ENCODE assay signal across 1 cellular context in the genomic region with DNA sequence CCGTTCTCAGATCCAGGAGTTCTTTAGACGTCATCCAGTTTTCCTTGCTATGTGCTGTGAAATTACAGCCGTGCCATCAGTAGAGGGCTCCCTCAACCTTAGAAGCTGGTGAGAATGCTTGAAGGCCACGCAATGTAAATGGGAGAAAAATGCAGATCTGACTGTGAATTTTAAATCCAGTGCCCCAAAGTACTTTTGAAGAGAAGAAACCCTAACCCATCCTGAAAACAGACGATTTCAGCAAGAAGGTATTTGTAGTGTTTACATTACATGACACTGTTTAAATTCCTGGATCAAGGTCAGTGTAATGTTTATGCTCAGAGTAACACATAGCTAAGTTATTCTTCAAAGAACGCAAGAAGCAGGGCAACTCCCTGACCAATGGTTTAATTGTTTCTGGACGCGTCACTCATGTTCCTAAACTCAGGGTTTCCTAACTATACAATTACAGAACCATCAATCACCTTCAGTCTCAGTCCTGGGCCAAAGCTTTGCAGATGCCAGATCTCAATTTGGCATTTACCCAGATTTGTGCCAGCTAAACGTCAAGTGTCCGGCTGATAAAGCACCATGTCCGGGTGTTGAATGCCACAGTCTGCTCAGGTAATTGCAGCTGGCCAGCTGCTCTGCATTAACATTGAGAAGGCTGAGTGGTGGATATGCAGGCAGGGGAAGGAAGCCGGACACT.
TF ChIP-seq lines count a peak whose summit lies in the region.

No MANE protein-coding gene starts in this region.

TF ChIP-seq in K562, 482 proteins besides CTCF, POLR2A, EP300 and RAD21 (continued from another document):
- TF ChIP-seq SPI1 (IDR thresholded peaks at IDR 0.05; ENCODE audit: borderline replicate concordance, low read depth, low read length) (no peak), ZNF197 (CRISPR knock-in tag; IDR thresholded peaks at IDR 0.05; ENCODE audit: low read depth) (no peak), SMAD1 (IDR thresholded peaks at IDR 0.05; ENCODE audit: low read depth, low read length, partially characterized antibody) (no peak), POLR2G (IDR thresholded peaks at IDR 0.05; ENCODE audit: low read depth, low read length) (no peak), XRCC3 (IDR thresholded peaks at IDR 0.05) (no peak), JUN (IDR thresholded peaks at IDR 0.05; ENCODE audit: borderline replicate concordance, low read depth, low read length) (no peak), JUN (CRISPR knock-in tag; IDR thresholded peaks at IDR 0.05; ENCODE audit: borderline replicate concordance) (no peak), TEAD4 (IDR thresholded peaks at IDR 0.05; ENCODE audit: low read length) (no peak), TEAD4 (CRISPR knock-in tag; IDR thresholded peaks at IDR 0.05; ENCODE audit: borderline replicate concordance) (no peak), TAF7 (tag; IDR thresholded peaks at IDR 0.05) (no peak), ETV5 (CRISPR knock-in tag; IDR thresholded peaks at IDR 0.05; ENCODE audit: low read depth) (no peak), CBFA2T3 (IDR thresholded peaks at IDR 0.05) (no peak), TRIM24 (IDR thresholded peaks at IDR 0.05) (no peak), MXI1 (IDR thresholded peaks at IDR 0.05; ENCODE audit: low read depth, low read length) (no peak), NELFE (IDR thresholded peaks at IDR 0.05; ENCODE audit: insufficient read depth, insufficient read length) (no peak)
- TF ChIP-seq, protein P1, sequence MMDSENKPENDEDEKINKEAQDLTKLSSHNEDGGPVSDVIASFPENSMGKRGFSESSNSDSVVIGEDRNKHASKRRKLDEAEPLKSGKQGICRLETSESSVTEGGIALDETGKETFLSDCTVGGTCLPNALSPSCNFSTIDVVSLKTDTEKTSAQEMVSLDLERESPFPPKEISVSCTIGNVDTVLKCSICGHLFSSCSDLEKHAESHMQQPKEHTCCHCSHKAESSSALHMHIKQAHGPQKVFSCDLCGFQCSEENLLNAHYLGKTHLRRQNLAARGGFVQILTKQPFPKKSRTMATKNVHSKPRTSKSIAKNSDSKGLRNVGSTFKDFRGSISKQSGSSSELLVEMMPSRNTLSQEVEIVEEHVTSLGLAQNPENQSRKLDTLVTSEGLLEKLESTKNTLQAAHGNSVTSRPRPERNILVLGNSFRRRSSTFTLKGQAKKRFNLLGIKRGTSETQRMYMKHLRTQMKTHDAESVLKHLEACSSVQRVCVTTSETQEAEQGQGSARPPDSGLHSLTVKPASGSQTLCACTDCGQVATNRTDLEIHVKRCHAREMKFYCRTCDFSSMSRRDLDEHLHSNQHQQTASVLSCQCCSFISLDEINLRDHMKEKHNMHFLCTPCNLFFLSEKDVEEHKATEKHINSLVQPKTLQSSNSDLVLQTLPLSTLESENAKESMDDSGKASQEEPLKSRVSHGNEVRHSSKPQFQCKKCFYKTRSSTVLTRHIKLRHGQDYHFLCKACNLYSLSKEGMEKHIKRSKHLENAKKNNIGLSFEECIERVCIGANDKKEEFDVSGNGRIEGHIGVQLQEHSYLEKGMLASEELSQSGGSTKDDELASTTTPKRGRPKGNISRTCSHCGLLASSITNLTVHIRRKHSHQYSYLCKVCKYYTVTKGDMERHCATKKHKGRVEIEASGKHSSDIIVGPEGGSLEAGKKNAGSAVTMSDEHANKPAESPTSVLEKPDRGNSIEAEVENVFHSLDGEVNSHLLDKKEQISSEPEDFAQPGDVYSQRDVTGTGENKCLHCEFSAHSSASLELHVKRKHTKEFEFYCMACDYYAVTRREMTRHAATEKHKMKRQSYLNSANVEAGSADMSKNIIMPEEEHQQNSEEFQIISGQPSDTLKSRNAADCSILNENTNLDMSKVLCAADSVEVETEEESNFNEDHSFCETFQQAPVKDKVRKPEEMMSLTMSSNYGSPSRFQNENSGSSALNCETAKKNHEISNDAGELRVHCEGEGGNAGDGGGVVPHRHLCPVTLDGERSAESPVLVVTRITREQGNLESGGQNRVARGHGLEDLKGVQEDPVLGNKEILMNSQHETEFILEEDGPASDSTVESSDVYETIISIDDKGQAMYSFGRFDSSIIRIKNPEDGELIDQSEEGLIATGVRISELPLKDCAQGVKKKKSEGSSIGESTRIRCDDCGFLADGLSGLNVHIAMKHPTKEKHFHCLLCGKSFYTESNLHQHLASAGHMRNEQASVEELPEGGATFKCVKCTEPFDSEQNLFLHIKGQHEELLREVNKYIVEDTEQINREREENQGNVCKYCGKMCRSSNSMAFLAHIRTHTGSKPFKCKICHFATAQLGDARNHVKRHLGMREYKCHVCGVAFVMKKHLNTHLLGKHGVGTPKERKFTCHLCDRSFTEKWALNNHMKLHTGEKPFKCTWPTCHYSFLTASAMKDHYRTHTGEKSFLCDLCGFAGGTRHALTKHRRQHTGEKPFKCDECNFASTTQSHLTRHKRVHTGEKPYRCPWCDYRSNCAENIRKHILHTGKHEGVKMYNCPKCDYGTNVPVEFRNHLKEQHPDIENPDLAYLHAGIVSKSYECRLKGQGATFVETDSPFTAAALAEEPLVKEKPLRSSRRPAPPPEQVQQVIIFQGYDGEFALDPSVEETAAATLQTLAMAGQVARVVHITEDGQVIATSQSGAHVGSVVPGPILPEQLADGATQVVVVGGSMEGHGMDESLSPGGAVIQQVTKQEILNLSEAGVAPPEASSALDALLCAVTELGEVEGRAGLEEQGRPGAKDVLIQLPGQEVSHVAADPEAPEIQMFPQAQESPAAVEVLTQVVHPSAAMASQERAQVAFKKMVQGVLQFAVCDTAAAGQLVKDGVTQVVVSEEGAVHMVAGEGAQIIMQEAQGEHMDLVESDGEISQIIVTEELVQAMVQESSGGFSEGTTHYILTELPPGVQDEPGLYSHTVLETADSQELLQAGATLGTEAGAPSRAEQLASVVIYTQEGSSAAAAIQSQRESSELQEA (IDR thresholded peaks at IDR 0.05; ENCODE audit: low read depth), result no peak
- TF ChIP-seq, protein P2, sequence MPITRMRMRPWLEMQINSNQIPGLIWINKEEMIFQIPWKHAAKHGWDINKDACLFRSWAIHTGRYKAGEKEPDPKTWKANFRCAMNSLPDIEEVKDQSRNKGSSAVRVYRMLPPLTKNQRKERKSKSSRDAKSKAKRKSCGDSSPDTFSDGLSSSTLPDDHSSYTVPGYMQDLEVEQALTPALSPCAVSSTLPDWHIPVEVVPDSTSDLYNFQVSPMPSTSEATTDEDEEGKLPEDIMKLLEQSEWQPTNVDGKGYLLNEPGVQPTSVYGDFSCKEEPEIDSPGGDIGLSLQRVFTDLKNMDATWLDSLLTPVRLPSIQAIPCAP (CRISPR knock-in tag; IDR thresholded peaks at IDR 0.05; ENCODE audit: borderline replicate concordance), result no peak
- TF ChIP-seq, protein P3, sequence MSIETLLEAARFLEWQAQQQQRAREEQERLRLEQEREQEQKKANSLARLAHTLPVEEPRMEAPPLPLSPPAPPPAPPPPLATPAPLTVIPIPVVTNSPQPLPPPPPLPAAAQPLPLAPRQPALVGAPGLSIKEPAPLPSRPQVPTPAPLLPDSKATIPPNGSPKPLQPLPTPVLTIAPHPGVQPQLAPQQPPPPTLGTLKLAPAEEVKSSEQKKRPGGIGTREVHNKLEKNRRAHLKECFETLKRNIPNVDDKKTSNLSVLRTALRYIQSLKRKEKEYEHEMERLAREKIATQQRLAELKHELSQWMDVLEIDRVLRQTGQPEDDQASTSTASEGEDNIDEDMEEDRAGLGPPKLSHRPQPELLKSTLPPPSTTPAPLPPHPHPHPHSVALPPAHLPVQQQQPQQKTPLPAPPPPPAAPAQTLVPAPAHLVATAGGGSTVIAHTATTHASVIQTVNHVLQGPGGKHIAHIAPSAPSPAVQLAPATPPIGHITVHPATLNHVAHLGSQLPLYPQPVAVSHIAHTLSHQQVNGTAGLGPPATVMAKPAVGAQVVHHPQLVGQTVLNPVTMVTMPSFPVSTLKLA (conservative IDR thresholded peaks at IDR 0.05), result no peak
